17 cellular contexts compared by ENCODE assay signal in genomic region chrX:19748898-19749680, GRCh38.
A peak's percentile ranks its signal among the peaks of the same experiment; 100 is the strongest.
DNase-seq lines count a peak whose midpoint lies in the region; ATAC-seq and TF ChIP-seq lines count a peak whose summit lies in the region.
"Had no signal": no experiment of that assay in that cellular context is flagged by ENCODE, and none has a peak within 500 bp of the region (broad histone marks: within the 10 kb centered on the region; RNA-seq: fewer than 3 reads in every experiment).

No MANE protein-coding gene starts in this region.

- no peaks in the 10 kb centered on the region for H3K27me3 Mint-ChIP-seq in T-helper 2 cell treated with Interferon-gamma antibody and Interleukin-4, amounts not matched to agents 5 μg/mL and 100 μg/mL, for 36 hours (ENCODE audit: low read depth)
- no peaks in the 10 kb centered on the region for H3K27me3 Mint-ChIP-seq in activated T-helper 1 cell treated with anti-CD3 and anti-CD28 coated beads, Interleukin-12 subunit alpha, Interleukin-12 subunit beta, Interleukin-2, Interleukin-4 antibody, amounts not matched to agents 30 ng/mL and 10 ng/mL and 1 ng/mL, durations not matched to agents 14 hours and 24 hours and 36 hours (ENCODE audit: insufficient read depth)
- H3K27me3 Mint-ChIP-seq in naive thymus-derived CD4-positive, alpha-beta T cell = no peaks in the 10 kb centered on the region
- peaks cover 4% of the 10 kb centered on the region for H3K27me3 Mint-ChIP-seq in nephron progenitor cell (ENCODE audit: low read depth, poor library complexity)

- no peak for DNase-seq in T-helper 2 cell treated with Interferon-gamma antibody and Interleukin-4, amounts not matched to agents 5 μg/mL and 100 μg/mL, for 36 hours (ENCODE audit: low spot score)
- DNase-seq in T-helper 2 cell (no peak), NCI-H2227 (lab: John Stamatoyannopoulos, UW; ENCODE audit: unreplicated experiment) (no peak), DMS79 treated with DMSO at 0.1 percent for 48 hours (lab: John Stamatoyannopoulos, UW) (no peak), nephron progenitor cell (no peak)
- DNase-seq in activated T-helper 1 cell treated with anti-CD3 and anti-CD28 coated beads, Interleukin-12 subunit alpha, Interleukin-12 subunit beta, Interleukin-2, Interleukin-4 antibody, amounts not matched to agents 30 ng/mL and 10 ng/mL and 1 ng/mL, durations not matched to agents 14 hours and 24 hours and 36 hours (ENCODE audit: low spot score) = no peak
- no peak for DNase-seq in naive thymus-derived CD4-positive, alpha-beta T cell
- DNase-seq: activated CD4-positive, CD25-positive, alpha-beta regulatory T cell treated with anti-CD3 and anti-CD28 coated beads, Interleukin-2, amount 50 U/mL, for 72 hours; activated effector memory CD4-positive, alpha-beta T cell treated with anti-CD3 and anti-CD28 coated beads, Interleukin-2, amount 50 U/mL, for 16 hours; Caco-2; GF-D8; hippocampal formation; NCI-H2081 treated with DMSO at 0.1 percent for 48 hours; NCI-H526; testis had no signal

- H3K27ac Mint-ChIP-seq in T-helper 2 cell treated with Interferon-gamma antibody and Interleukin-4, amounts not matched to agents 5 μg/mL and 100 μg/mL, for 36 hours = peak overlapping the region; percentile 95
- peak overlapping the region; percentile 93 for H3K27ac Mint-ChIP-seq in activated T-helper 1 cell treated with anti-CD3 and anti-CD28 coated beads, Interleukin-12 subunit alpha, Interleukin-12 subunit beta, Interleukin-2, Interleukin-4 antibody, amounts not matched to agents 30 ng/mL and 10 ng/mL and 1 ng/mL, durations not matched to agents 14 hours and 24 hours and 36 hours
- H3K27ac Mint-ChIP-seq in naive thymus-derived CD4-positive, alpha-beta T cell = peak overlapping the region; percentile 94 to 99 (median 98)
- H3K27ac Mint-ChIP-seq in nephron progenitor cell = no peak overlapping the region

- TF ChIP-seq CTCF in nephron progenitor cell (IDR thresholded peaks at IDR 0.05) = no peak

- POLR2A ChIA-PET in naive thymus-derived CD4-positive, alpha-beta T cell (lab: Charles Lee) = interaction anchor here (0.8 to 6.1 kb wide), 6 partner anchors 12 to 91 kb away, joined by 3 to 44 read pairs (median 4); no protein-coding TSS in a partner anchor

- H3K9me3 Mint-ChIP-seq in T-helper 2 cell treated with Interferon-gamma antibody and Interleukin-4, amounts not matched to agents 5 μg/mL and 100 μg/mL, for 36 hours = no peaks in the 10 kb centered on the region
- H3K9me3 Mint-ChIP-seq in activated T-helper 1 cell treated with anti-CD3 and anti-CD28 coated beads, Interleukin-12 subunit alpha, Interleukin-12 subunit beta, Interleukin-2, Interleukin-4 antibody, amounts not matched to agents 30 ng/mL and 10 ng/mL and 1 ng/mL, durations not matched to agents 14 hours and 24 hours and 36 hours = peaks cover 7% of the 10 kb centered on the region
- peaks cover 0 to 9% (median 0%) of the 10 kb centered on the region in 11 donors for H3K9me3 Mint-ChIP-seq in naive thymus-derived CD4-positive, alpha-beta T cell
- peaks cover 54% of the 10 kb centered on the region for H3K9me3 Mint-ChIP-seq in nephron progenitor cell

- H3K36me3 Mint-ChIP-seq in T-helper 2 cell treated with Interferon-gamma antibody and Interleukin-4, amounts not matched to agents 5 μg/mL and 100 μg/mL, for 36 hours (ENCODE audit: low read depth) = peaks cover 35% of the 10 kb centered on the region
- peaks cover 11% of the 10 kb centered on the region for H3K36me3 Mint-ChIP-seq in activated T-helper 1 cell treated with anti-CD3 and anti-CD28 coated beads, Interleukin-12 subunit alpha, Interleukin-12 subunit beta, Interleukin-2, Interleukin-4 antibody, amounts not matched to agents 30 ng/mL and 10 ng/mL and 1 ng/mL, durations not matched to agents 14 hours and 24 hours and 36 hours (ENCODE audit: low read depth)
- H3K36me3 Mint-ChIP-seq in naive thymus-derived CD4-positive, alpha-beta T cell = peaks cover 0 to 23% (median 12%) of the 10 kb centered on the region in 5 donors
- peaks cover 2% of the 10 kb centered on the region for H3K36me3 Mint-ChIP-seq in nephron progenitor cell (ENCODE audit: low read depth)

- H3K27ac ChIP-seq in naive thymus-derived CD4-positive, alpha-beta T cell (ENCODE audit: low read depth, low read length) = peak overlapping the region; percentile 80
- H3K27ac ChIP-seq: testis had no signal

- intact Hi-C loops in activated T-helper 1 cell treated with anti-CD3 and anti-CD28 coated beads, Interleukin-12 subunit alpha, Interleukin-12 subunit beta, Interleukin-2, Interleukin-4 antibody, amounts not matched to agents 30 ng/mL and 10 ng/mL and 1 ng/mL, durations not matched to agents 14 hours and 24 hours and 36 hours (cut with micrococcal nuclease) = loop anchor here (1.0 to 10.0 kb wide), 4 partner anchors 66 to 246 kb away; partner anchors contain the start of gene BCLAF3
- intact Hi-C loops in naive thymus-derived CD4-positive, alpha-beta T cell (cut with micrococcal nuclease) = loop anchor here (1.0 to 10.0 kb wide), 4 partner anchors 27 to 513 kb away; partner anchors contain the start of gene BCLAF3 (in 2 of the 2)

- H3K4me1 ChIP-seq in naive thymus-derived CD4-positive, alpha-beta T cell (ENCODE audit: control insufficient read depth in 2 of 2, insufficient read depth in 2 of 2, low read length in 2 of 2) = peaks cover 82 to 91% of the 10 kb centered on the region in 2 donors
- H3K4me1 ChIP-seq: testis had no signal

- H3K4me1 Mint-ChIP-seq in T-helper 2 cell treated with Interferon-gamma antibody and Interleukin-4, amounts not matched to agents 5 μg/mL and 100 μg/mL, for 36 hours (ENCODE audit: low read depth) = peaks cover 77% of the 10 kb centered on the region
- peaks cover 90% of the 10 kb centered on the region for H3K4me1 Mint-ChIP-seq in activated T-helper 1 cell treated with anti-CD3 and anti-CD28 coated beads, Interleukin-12 subunit alpha, Interleukin-12 subunit beta, Interleukin-2, Interleukin-4 antibody, amounts not matched to agents 30 ng/mL and 10 ng/mL and 1 ng/mL, durations not matched to agents 14 hours and 24 hours and 36 hours (ENCODE audit: low read depth)
- peaks cover 34 to 99% (median 90%) of the 10 kb centered on the region in 7 donors for H3K4me1 Mint-ChIP-seq in naive thymus-derived CD4-positive, alpha-beta T cell
- H3K4me1 Mint-ChIP-seq in nephron progenitor cell = peaks cover 16% of the 10 kb centered on the region

- H3K4me3 Mint-ChIP-seq in T-helper 2 cell treated with Interferon-gamma antibody and Interleukin-4, amounts not matched to agents 5 μg/mL and 100 μg/mL, for 36 hours = peak overlapping the region; percentile 47
- H3K4me3 Mint-ChIP-seq in activated T-helper 1 cell treated with anti-CD3 and anti-CD28 coated beads, Interleukin-12 subunit alpha, Interleukin-12 subunit beta, Interleukin-2, Interleukin-4 antibody, amounts not matched to agents 30 ng/mL and 10 ng/mL and 1 ng/mL, durations not matched to agents 14 hours and 24 hours and 36 hours = no peak overlapping the region
- peak overlapping the region in 5 of 10 donors; percentile 6 to 83 (median 72) for H3K4me3 Mint-ChIP-seq in naive thymus-derived CD4-positive, alpha-beta T cell
- H3K4me3 Mint-ChIP-seq in nephron progenitor cell = no peak overlapping the region

- H3K36me3 ChIP-seq in naive thymus-derived CD4-positive, alpha-beta T cell (ENCODE audit: control insufficient read depth in 2 of 3, insufficient read depth in 3 of 3, low read length in 3 of 3) = peaks cover 0 to 5% (median 0%) of the 10 kb centered on the region in 3 experiments

- no peaks in the 10 kb centered on the region for H3K27me3 ChIP-seq in naive thymus-derived CD4-positive, alpha-beta T cell (ENCODE audit: control insufficient read depth in 2 of 2, insufficient read depth in 2 of 2, low read length in 2 of 2)
- H3K27me3 ChIP-seq: testis had no signal

- no peaks in the 10 kb centered on the region for H3K9me3 ChIP-seq in naive thymus-derived CD4-positive, alpha-beta T cell (ENCODE audit: control insufficient read depth in 2 of 3, low read length in 3 of 3)
- H3K9me3 ChIP-seq: Caco-2, testis had no signal

- ATAC-seq in GM18520 (IDR thresholded peaks at IDR 0.05; ENCODE audit: unreplicated experiment) = peak; percentile 20
- ATAC-seq in naive thymus-derived CD4-positive, alpha-beta T cell = no peak
- ATAC-seq: Panc1 had no signal

- CTCF ChIA-PET in naive thymus-derived CD4-positive, alpha-beta T cell (lab: Charles Lee) = no interaction called here

- H3K4me3 ChIP-seq in naive thymus-derived CD4-positive, alpha-beta T cell (ENCODE audit: low read length) = no peak overlapping the region
- H3K4me3 ChIP-seq: testis had no signal
